Comparison of ENCODE assay signal across 8 cellular contexts in genomic region chr17:16439303-16439791, GRCh38. TPM values are rescaled to one million over a fixed set of nuclear protein-coding genes. Genes with fewer than 3 reads are reported as not detected.
A peak's percentile ranks its signal among the peaks of the same experiment; 100 is the strongest.
DNase-seq lines count a peak whose midpoint lies in the region; ATAC-seq and TF ChIP-seq lines count a peak whose summit lies in the region.

No MANE protein-coding gene starts in this region.

- H3K79me1 ChIP-seq in mesendoderm (ENCODE audit: low read length), result peaks cover 7% of the 10 kb centered on the region

- H3K4me2 ChIP-seq in MM.1S (ENCODE audit: low read depth, low read length) (peak overlapping the region; percentile 90), mesendoderm (ENCODE audit: low read length) (peak overlapping the region; percentile 78)

- peaks cover 19% of the 10 kb centered on the region for H4K20me1 ChIP-seq in MM.1S (ENCODE audit: insufficient read depth, low read length)

- no peak overlapping the region for H4K5ac ChIP-seq in mesendoderm (ENCODE audit: low read length)

- peaks cover 40% of the 10 kb centered on the region for H3K36me3 Mint-ChIP-seq in activated T-cell treated with anti-CD3 and anti-CD28 coated beads, Interleukin-2, amount 50 U/mL, for 4 hours (ENCODE audit: insufficient read depth)
- peaks cover 20% of the 10 kb centered on the region for H3K36me3 Mint-ChIP-seq in chondrocyte (ENCODE audit: low read depth)

- H3K4me1 Mint-ChIP-seq in activated T-cell treated with anti-CD3 and anti-CD28 coated beads, Interleukin-2, amount 50 U/mL, for 4 hours (ENCODE audit: low read depth), result peaks cover 40% of the 10 kb centered on the region
- H3K4me1 Mint-ChIP-seq in chondrocyte (ENCODE audit: low read depth), result peaks cover 46% of the 10 kb centered on the region

- H2AFZ ChIP-seq in MM.1S (ENCODE audit: low read length), result peak overlapping the region; percentile 37

- H3K4me3 ChIP-seq in MM.1S (ENCODE audit: low read length) (peak overlapping the region; percentile 97), mesendoderm (ENCODE audit: low read length) (peak overlapping the region; percentile 87), aorta (ENCODE audit: low read length in 2 of 2) (peak overlapping the region; percentile 64 to 70)

- peak overlapping the region; percentile 97 for H3K4ac ChIP-seq in mesendoderm (ENCODE audit: low read depth, low read length)

- H3K79me2 ChIP-seq in MM.1S (ENCODE audit: low read length), result peaks cover 56% of the 10 kb centered on the region
- peaks cover 21% of the 10 kb centered on the region for H3K79me2 ChIP-seq in mesendoderm (ENCODE audit: control insufficient read depth, insufficient read depth, low read length)

- peak overlapping the region; percentile 98 for H3K27ac Mint-ChIP-seq in chondrocyte (ENCODE audit: unreplicated experiment)

- no peaks in the 10 kb centered on the region for H3K27me3 Mint-ChIP-seq in activated T-cell treated with anti-CD3 and anti-CD28 coated beads, Interleukin-2, amount 50 U/mL, for 4 hours (ENCODE audit: low read depth)
- no peaks in the 10 kb centered on the region for H3K27me3 Mint-ChIP-seq in chondrocyte (ENCODE audit: low read depth)

- H3K4me1 ChIP-seq in MM.1S (ENCODE audit: low read length) (peaks cover 8% of the 10 kb centered on the region; the same call in 1 of the 2 replicates), mesendoderm (ENCODE audit: control insufficient read depth, low read depth, low read length) (peaks cover 12% of the 10 kb centered on the region), aorta (ENCODE audit: control insufficient read depth in 1 of 2, insufficient read depth in 2 of 2, low read length in 2 of 2) (peaks cover 2 to 5% of the 10 kb centered on the region in 2 donors)

- TF ChIP-seq CTCF in MM.1S (IDR thresholded peaks at IDR 0.05; ENCODE audit: low read length) (no peak), chondrocyte (IDR thresholded peaks at IDR 0.05) (no peak)

- no peaks in the 10 kb centered on the region for H3K9me3 ChIP-seq in MM.1S (replicated peaks; ENCODE audit: insufficient read depth, low read length)
- H3K9me3 ChIP-seq in aorta (ENCODE audit: control insufficient read depth, low read length), result no peaks in the 10 kb centered on the region

- H2BK5ac ChIP-seq in mesendoderm (ENCODE audit: low read length), result no peak overlapping the region

- H3K36me3 ChIP-seq in MM.1S (replicated peaks; ENCODE audit: insufficient read depth, low read length), result peaks cover 20% of the 10 kb centered on the region
- peaks cover 23% of the 10 kb centered on the region for H3K36me3 ChIP-seq in mesendoderm (ENCODE audit: control insufficient read depth, insufficient read depth, low read length)
- H3K36me3 ChIP-seq in aorta (ENCODE audit: control insufficient read depth in 1 of 2, insufficient read depth in 2 of 2, low read length in 1 of 2), result peaks cover 0 to 6% of the 10 kb centered on the region in 2 donors

- H3F3A ChIP-seq in MM.1S (ENCODE audit: insufficient read depth, low read length), result peaks cover 48% of the 10 kb centered on the region

- DNase-seq in activated T-cell treated with anti-CD3 and anti-CD28 coated beads, Interleukin-2, amount 50 U/mL, for 4 hours, result no peak
- no peak for DNase-seq in activated T-cell treated with anti-CD3 and anti-CD28 coated beads, Interleukin-2, amount 50 U/mL, for 1 hour
- DNase-seq in MM.1S, result peak; percentile 45
- DNase-seq in chondrocyte (ENCODE audit: low spot score), result no peak
- no peak for DNase-seq in mesendoderm
- no peak for DNase-seq in aorta
- DNase-seq in RKO (ENCODE audit: low spot score), result no peak

- no peak overlapping the region for H3K23ac ChIP-seq in mesendoderm (ENCODE audit: low read length)

- H3K9me2 ChIP-seq in MM.1S (replicated peaks; ENCODE audit: insufficient read depth, low read length), result no peaks in the 10 kb centered on the region

- H2BK15ac ChIP-seq in mesendoderm (replicated peaks; ENCODE audit: low read depth), result no peak overlapping the region

- peak overlapping the region; percentile 97 for H3K56ac ChIP-seq in mesendoderm (ENCODE audit: low read length)

- H3K9me3 Mint-ChIP-seq in activated T-cell treated with anti-CD3 and anti-CD28 coated beads, Interleukin-2, amount 50 U/mL, for 4 hours, result no peaks in the 10 kb centered on the region
- H3K9me3 Mint-ChIP-seq in chondrocyte (ENCODE audit: low read depth), result no peaks in the 10 kb centered on the region

- H3K9ac ChIP-seq in MM.1S (ENCODE audit: low read length) (peak overlapping the region; percentile 97), mesendoderm (ENCODE audit: low read length) (peak overlapping the region; percentile 96)

- peak in 1 of 2 donors; percentile 0 for ATAC-seq in activated T-cell treated with anti-CD3 and anti-CD28 coated beads, Interleukin-2, amount 50 U/mL, for 4 hours
- peak; percentile 1 for ATAC-seq in aorta (ENCODE audit: low FRiP score)
- no peak for ATAC-seq in GM21619 (IDR thresholded peaks at IDR 0.05; ENCODE audit: unreplicated experiment)

- no peak overlapping the region for H2AK5ac ChIP-seq in mesendoderm (ENCODE audit: low read length)

- H4K8ac ChIP-seq in mesendoderm (ENCODE audit: low read depth, low read length), result no peak overlapping the region

- H3K18ac ChIP-seq in mesendoderm (ENCODE audit: low read length), result peak overlapping the region; percentile 93

- peak overlapping the region; percentile 7 for H2BK120ac ChIP-seq in mesendoderm (ENCODE audit: low read depth, low read length)

- intact Hi-C loops in aorta (cut with DNase I), result loop anchor here in 1 of 2 donors (5.0 kb wide), 1 partner anchor 57 kb away; the partner anchor contains the start of gene UBB

- H3K27ac ChIP-seq in MM.1S (ENCODE audit: low read length) (peak overlapping the region; percentile 75), mesendoderm (ENCODE audit: low read depth, low read length) (peak overlapping the region; percentile 74), aorta (ENCODE audit: low read depth in 1 of 2, low read length in 2 of 2) (peak overlapping the region in 1 of 2 donors; percentile 7)

- no peaks in the 10 kb centered on the region for H3K27me3 ChIP-seq in MM.1S (replicated peaks; ENCODE audit: insufficient read depth, low read length)
- H3K27me3 ChIP-seq in mesendoderm (ENCODE audit: insufficient read depth, low read length, poor library complexity), result no peaks in the 10 kb centered on the region
- H3K27me3 ChIP-seq in aorta (ENCODE audit: control insufficient read depth in 1 of 2, insufficient read depth in 2 of 2, low read length in 1 of 2), result no peaks in the 10 kb centered on the region

- no CpG with 5 or more reads among the region's 25 CpGs for WGBS in mesendoderm (ENCODE audit: extremely low coverage, insufficient coverage, low lambda C conversion rate)
- WGBS in aorta, 2 donors, result 0% methylated on average over 25 of the region's 25 CpGs

- H3K4me3 Mint-ChIP-seq in activated T-cell treated with anti-CD3 and anti-CD28 coated beads, Interleukin-2, amount 50 U/mL, for 4 hours, result peak overlapping the region; percentile 99
- peak overlapping the region; percentile 96 for H3K4me3 Mint-ChIP-seq in chondrocyte (ENCODE audit: unreplicated experiment)

RNA-seq across cellular contexts. Expression of gene TRPV2, which starts 24.0 kb away (rescaled TPM):
- total RNA-seq in activated T-cell treated with anti-CD3 and anti-CD28 coated beads, Interleukin-2, amount 50 U/mL, for 4 hours, result 10 to 100 TPM; 24.7 to 34.0 (median 31.0) TPM
- total RNA-seq in chondrocyte, result 1.6 to 47.6 TPM (median 43.5 TPM) in 3 replicates
- polyA plus RNA-seq in mesendoderm (2013, experiment 1 of 2), result 1.3 TPM
- polyA plus RNA-seq in mesendoderm (2013, experiment 2 of 2), result 1.9 TPM
- 10 to 100 TPM; 33.4 to 40.3 TPM for total RNA-seq in aorta
- polyA plus RNA-seq in aorta, result 10 to 100 TPM in 1 of 2 donors, 1 to 10 TPM in 1; 8.5 to 27.7 TPM

RNA-seq across cellular contexts. Expression of gene LRRC75A, which starts 52.6 kb away (rescaled TPM):
- total RNA-seq in activated T-cell treated with anti-CD3 and anti-CD28 coated beads, Interleukin-2, amount 50 U/mL, for 4 hours, result under 1 TPM; 0.84 to 0.96 (median 0.87) TPM
- 2.2 to 4.1 TPM (median 2.3 TPM) in 3 replicates for total RNA-seq in chondrocyte
- polyA plus RNA-seq in mesendoderm (2013, experiment 1 of 2), result 1.1 TPM
- 1.3 TPM for polyA plus RNA-seq in mesendoderm (2013, experiment 2 of 2)
- total RNA-seq in aorta, result 1 to 10 TPM; 2.4 to 4.8 TPM
- 10 to 100 TPM in 1 of 2 donors, 1 to 10 TPM in 1; 3.9 to 14.1 TPM for polyA plus RNA-seq in aorta

RNA-seq across cellular contexts. Expression of gene UBB, which starts 58.5 kb away (rescaled TPM):
- 1,000 to 10,000 TPM; 1,915 to 2,057 (median 1,991) TPM for total RNA-seq in activated T-cell treated with anti-CD3 and anti-CD28 coated beads, Interleukin-2, amount 50 U/mL, for 4 hours
- 1,031 to 1,215 TPM (median 1,058 TPM) in 3 replicates for total RNA-seq in chondrocyte
- polyA plus RNA-seq in mesendoderm (2013, experiment 1 of 2), result 2,431 TPM
- polyA plus RNA-seq in mesendoderm (2013, experiment 2 of 2), result 2,399 TPM
- 100 to 1,000 TPM; 809 to 914 TPM for total RNA-seq in aorta
- 1,000 to 10,000 TPM in 1 of 2 donors, 100 to 1,000 TPM in 1; 929 to 1,130 TPM for polyA plus RNA-seq in aorta
